ENCODE assay signal across 16 cellular contexts in the genomic region with DNA sequence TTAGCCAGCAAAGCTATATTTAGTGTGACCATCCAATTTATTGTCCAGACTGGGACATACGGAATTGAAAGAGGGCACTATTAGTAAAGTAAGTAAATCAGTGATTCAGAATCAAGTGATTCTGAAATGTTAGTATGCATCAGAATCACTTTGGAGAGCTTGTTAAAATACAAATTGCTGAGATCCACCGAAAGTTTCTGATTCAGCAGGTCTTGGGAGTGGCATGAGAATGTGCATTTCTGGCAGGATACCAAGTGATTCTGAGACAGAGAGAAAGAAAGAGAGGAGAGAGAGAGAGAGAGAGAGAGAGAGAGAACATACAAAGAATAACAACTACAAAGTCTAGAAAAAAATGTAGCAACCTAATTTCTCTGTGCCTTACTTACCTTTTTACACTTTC.
"Had no signal": no experiment of that assay in that cellular context is flagged by ENCODE, and none has a peak within 500 bp of the region (broad histone marks: within the 10 kb centered on the region; RNA-seq: fewer than 3 reads in every experiment).

No MANE protein-coding gene starts in this region.

- ATAC-seq: natural killer cell; right cardiac atrium; stimulated activated effector memory CD8-positive, alpha-beta T cell treated with anti-CD3 and anti-CD28 coated beads, Interleukin-12 subunit alpha, Interleukin-12 subunit beta, amount 100 ng/mL, for 72 hours; stimulated activated naive CD8-positive, alpha-beta T cell treated with anti-CD3 and anti-CD28 coated beads, Interleukin-15, Interleukin-2, amounts not matched to agents 100 U/mL and 50 U/mL, for 24 hours had no signal

- DNase-seq: colonic mucosa; effector CD4-positive, alpha-beta T cell; endodermal cell; kidney; natural killer cell; nucleus accumbens; ovary; right cardiac atrium; stimulated activated CD4-positive, alpha-beta T cell treated with anti-CD3 and anti-CD28 coated beads, Interleukin-4, amount 100 ng/mL, for 1 hour; stimulated activated CD8-positive, alpha-beta memory T cell treated with anti-CD3 and anti-CD28 coated beads, Interleukin-4, amount 100 ng/mL, for 48 hours; stimulated activated naive CD8-positive, alpha-beta T cell treated with anti-CD3 and anti-CD28 coated beads, Interleukin-15, Interleukin-2, amounts not matched to agents 100 U/mL and 50 U/mL, for 24 hours; thyroid gland had no signal

- H3K4me3 ChIP-seq: colonic mucosa, esophagus muscularis mucosa, neural progenitor cell, ovary, suprapubic skin, thyroid gland had no signal
